In the genomic region with DNA sequence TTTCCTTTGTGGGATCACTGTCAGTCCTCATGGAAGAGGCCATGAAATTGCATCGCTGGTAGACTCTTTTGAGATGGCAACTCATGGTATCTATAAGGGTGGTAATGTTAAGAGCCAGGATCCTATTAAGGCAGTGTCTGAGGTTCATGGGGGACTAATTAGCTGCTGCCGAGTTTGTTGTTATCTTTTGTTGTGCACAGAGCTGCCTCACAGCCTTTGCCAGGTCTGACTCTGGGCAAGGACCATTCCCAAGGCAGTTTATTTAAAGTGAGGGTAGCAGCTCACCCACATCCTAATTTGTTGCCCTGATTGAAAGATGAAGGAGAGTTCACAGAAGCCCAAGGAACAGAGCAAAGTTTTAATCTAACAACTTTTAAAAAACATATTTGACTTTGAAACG, we compare ENCODE assay signal across 9 cellular contexts. TPM values are rescaled to one million over a fixed set of nuclear protein-coding genes. Genes with fewer than 3 reads are reported as not detected.
DNase-seq lines count a peak whose midpoint lies in the region; ATAC-seq and TF ChIP-seq lines count a peak whose summit lies in the region.
"Had no signal": no experiment of that assay in that cellular context is flagged by ENCODE, and none has a peak within 500 bp of the region (broad histone marks: within the 10 kb centered on the region; RNA-seq: fewer than 3 reads in every experiment).

No MANE protein-coding gene starts in this region.

- peak overlapping the region; percentile 66 for H3K4me3 ChIP-seq in CD4-positive, CD25-positive, alpha-beta regulatory T cell (ENCODE audit: low read depth, low read length)

- intact Hi-C loops in dendritic cell treated with granulocyte-macrophage colony-stimulating factor and Interleukin-4, amounts not matched to agents 40 ng/mL and 50 ng/mL, for 4 days (cut with micrococcal nuclease) = no loop called here

- peak overlapping the region; percentile 77 to 92 (median 89) for H3K27ac Mint-ChIP-seq in CD4-positive, CD25-positive, alpha-beta regulatory T cell
- H3K27ac Mint-ChIP-seq in dendritic cell treated with granulocyte-macrophage colony-stimulating factor and Interleukin-4, amounts not matched to agents 40 ng/mL and 50 ng/mL, for 4 days = peak overlapping the region; percentile 51
- peak overlapping the region; percentile 10 to 75 (median 33) for H3K27ac Mint-ChIP-seq in nephron

- no peak for TF ChIP-seq CTCF in nephron (IDR thresholded peaks at IDR 0.05; ENCODE audit: unreplicated experiment in 3 of 3)
- no peak for TF ChIP-seq CTCF in GM13977 (IDR thresholded peaks at IDR 0.05; ENCODE audit: extremely low read depth, insufficient read depth, missing control alignments)

- peaks cover 96% of the 10 kb centered on the region for H3K4me1 ChIP-seq in CD4-positive, CD25-positive, alpha-beta regulatory T cell (ENCODE audit: control insufficient read depth, insufficient read depth, low read length, poor library complexity, severe bottlenecking)

- in situ Hi-C loops in GM13977 (cut with MboI; ENCODE audit: low pct_unique_long_range_greater_than_20kb, low sequenced_read_pairs, unreplicated experiment) = no loop called here

- peaks cover 0 to under 1% (median 0%) of the 10 kb centered on the region in 7 donors for H3K9me3 Mint-ChIP-seq in CD4-positive, CD25-positive, alpha-beta regulatory T cell
- no peaks in the 10 kb centered on the region for H3K9me3 Mint-ChIP-seq in dendritic cell treated with granulocyte-macrophage colony-stimulating factor and Interleukin-4, amounts not matched to agents 40 ng/mL and 50 ng/mL, for 4 days
- no peaks in the 10 kb centered on the region for H3K9me3 Mint-ChIP-seq in nephron

- no peaks in the 10 kb centered on the region for H3K36me3 ChIP-seq in CD4-positive, CD25-positive, alpha-beta regulatory T cell (ENCODE audit: control insufficient read depth, insufficient read depth, low read length)

- peak overlapping the region; percentile 54 to 89 (median 74) for H3K4me3 Mint-ChIP-seq in CD4-positive, CD25-positive, alpha-beta regulatory T cell
- H3K4me3 Mint-ChIP-seq in dendritic cell treated with granulocyte-macrophage colony-stimulating factor and Interleukin-4, amounts not matched to agents 40 ng/mL and 50 ng/mL, for 4 days = no peak overlapping the region
- peak overlapping the region in 1 of 3 experiments; percentile 48 for H3K4me3 Mint-ChIP-seq in nephron

- H3K4me1 Mint-ChIP-seq in CD4-positive, CD25-positive, alpha-beta regulatory T cell = peaks cover 70 to 98% (median 89%) of the 10 kb centered on the region in 4 donors
- H3K4me1 Mint-ChIP-seq in dendritic cell treated with granulocyte-macrophage colony-stimulating factor and Interleukin-4, amounts not matched to agents 40 ng/mL and 50 ng/mL, for 4 days (ENCODE audit: low read depth) = peaks cover 59% of the 10 kb centered on the region
- peaks cover 75% of the 10 kb centered on the region for H3K4me1 Mint-ChIP-seq in nephron

- H3K9me3 ChIP-seq in CD4-positive, CD25-positive, alpha-beta regulatory T cell (ENCODE audit: control insufficient read depth in 2 of 2, low read length in 2 of 2) = no peaks in the 10 kb centered on the region

- DNase-seq in CD4-positive, CD25-positive, alpha-beta regulatory T cell = no peak
- DNase-seq in middle frontal gyrus (ENCODE audit: extremely low spot score, low spot score) (no peak), GM13977 (ENCODE audit: low spot score) (no peak)
- DNase-seq: activated CD4-positive, CD25-positive, alpha-beta regulatory T cell had no signal

- no peaks in the 10 kb centered on the region for H3K27me3 Mint-ChIP-seq in CD4-positive, CD25-positive, alpha-beta regulatory T cell
- no peaks in the 10 kb centered on the region for H3K27me3 Mint-ChIP-seq in dendritic cell treated with granulocyte-macrophage colony-stimulating factor and Interleukin-4, amounts not matched to agents 40 ng/mL and 50 ng/mL, for 4 days
- H3K27me3 Mint-ChIP-seq in nephron (ENCODE audit: low read depth) = peaks cover 4% of the 10 kb centered on the region

- H3K36me3 Mint-ChIP-seq in CD4-positive, CD25-positive, alpha-beta regulatory T cell = peaks cover 5% of the 10 kb centered on the region
- H3K36me3 Mint-ChIP-seq in dendritic cell treated with granulocyte-macrophage colony-stimulating factor and Interleukin-4, amounts not matched to agents 40 ng/mL and 50 ng/mL, for 4 days (ENCODE audit: low read depth) = peaks cover 8% of the 10 kb centered on the region
- H3K36me3 Mint-ChIP-seq in nephron (ENCODE audit: low read depth) = no peaks in the 10 kb centered on the region

- peak overlapping the region; percentile 64 for H3K27ac ChIP-seq in CD4-positive, CD25-positive, alpha-beta regulatory T cell (ENCODE audit: insufficient read depth, low read length, poor library complexity, severe bottlenecking)

- H3K27me3 ChIP-seq in CD4-positive, CD25-positive, alpha-beta regulatory T cell (ENCODE audit: control insufficient read depth, insufficient read depth, low read length) = no peaks in the 10 kb centered on the region

- no peak for ATAC-seq in CD4-positive, CD25-positive, alpha-beta regulatory T cell (ENCODE audit: low read depth in 2 of 2)
- ATAC-seq in HG03175 (IDR thresholded peaks at IDR 0.05; ENCODE audit: unreplicated experiment) (peak; percentile 1), esophagus mucosa (no peak), HG03025 (IDR thresholded peaks at IDR 0.05; ENCODE audit: low FRiP score, unreplicated experiment) (no peak)

RNA-seq across cellular contexts. Expression of gene SMARCA2, which starts 7.9 kb away (rescaled TPM):
- total RNA-seq in CD4-positive, CD25-positive, alpha-beta regulatory T cell = 298 TPM
- 10 to 100 TPM; 28.7 to 45.5 (median 34.9) TPM for polyA plus RNA-seq in CD4-positive, CD25-positive, alpha-beta regulatory T cell
- total RNA-seq in esophagus mucosa = 81.7 TPM

Comparison
In these comparisons a context has a peak if more than half of its experiments do, and no peak if none do; other contexts are left out.
1. H3K27ac Mint-ChIP-seq: peak in every context shown above with its lines; median percentile 89 in CD4-positive, CD25-positive, alpha-beta regulatory T cell; 51 in dendritic cell treated with granulocyte-macrophage colony-stimulating factor and Interleukin-4, amounts not matched to agents 40 ng/mL and 50 ng/mL, for 4 days; 33 in nephron.